Comparison of ENCODE assay signal across 1 cellular context in the genomic region with DNA sequence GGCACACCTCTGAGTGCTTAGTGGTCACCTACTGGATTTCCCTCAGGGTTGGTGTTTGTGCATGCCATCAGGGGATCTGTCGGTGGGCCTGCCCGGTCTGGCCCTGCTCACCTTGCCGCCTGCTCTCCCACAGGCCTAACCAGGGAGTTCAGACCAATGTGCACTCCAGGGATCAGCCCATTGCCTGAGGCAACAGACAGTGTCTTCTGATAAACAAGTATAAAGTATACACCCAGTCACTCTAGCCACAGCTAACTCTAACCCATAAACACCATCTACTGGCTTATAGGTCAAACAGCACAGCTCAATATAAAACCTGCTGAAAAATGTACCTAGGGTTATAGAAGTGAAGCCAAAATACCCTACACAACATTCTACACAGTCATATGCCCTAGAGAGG.
TF ChIP-seq lines count a peak whose summit lies in the region.

No MANE protein-coding gene starts in this region.

TF ChIP-seq in endothelial cell of umbilical vein, 7 proteins besides CTCF, POLR2A, EP300 and RAD21:
- TF ChIP-seq EZH2 (IDR thresholded peaks at IDR 0.05; ENCODE audit: borderline replicate concordance, low read depth, low read length, severe bottlenecking) (no peak), MYC (IDR thresholded peaks at IDR 0.05; ENCODE audit: low read depth, low read length) (no peak), JUN (IDR thresholded peaks at IDR 0.05; ENCODE audit: borderline replicate concordance, insufficient read depth, insufficient read length, low read depth) (no peak), GATA2 (IDR thresholded peaks at IDR 0.05; ENCODE audit: insufficient read depth, insufficient read length, low read depth, low read length) (no peak), FOS (IDR thresholded peaks at IDR 0.05; ENCODE audit: borderline replicate concordance, insufficient read depth, low read length) (no peak), POLR2AphosphoS5 (IDR thresholded peaks at IDR 0.05; ENCODE audit: insufficient read depth, low read depth, low read length) (no peak), MAX (IDR thresholded peaks at IDR 0.05; ENCODE audit: insufficient read depth, insufficient read length) (no peak)
